In the genomic region with DNA sequence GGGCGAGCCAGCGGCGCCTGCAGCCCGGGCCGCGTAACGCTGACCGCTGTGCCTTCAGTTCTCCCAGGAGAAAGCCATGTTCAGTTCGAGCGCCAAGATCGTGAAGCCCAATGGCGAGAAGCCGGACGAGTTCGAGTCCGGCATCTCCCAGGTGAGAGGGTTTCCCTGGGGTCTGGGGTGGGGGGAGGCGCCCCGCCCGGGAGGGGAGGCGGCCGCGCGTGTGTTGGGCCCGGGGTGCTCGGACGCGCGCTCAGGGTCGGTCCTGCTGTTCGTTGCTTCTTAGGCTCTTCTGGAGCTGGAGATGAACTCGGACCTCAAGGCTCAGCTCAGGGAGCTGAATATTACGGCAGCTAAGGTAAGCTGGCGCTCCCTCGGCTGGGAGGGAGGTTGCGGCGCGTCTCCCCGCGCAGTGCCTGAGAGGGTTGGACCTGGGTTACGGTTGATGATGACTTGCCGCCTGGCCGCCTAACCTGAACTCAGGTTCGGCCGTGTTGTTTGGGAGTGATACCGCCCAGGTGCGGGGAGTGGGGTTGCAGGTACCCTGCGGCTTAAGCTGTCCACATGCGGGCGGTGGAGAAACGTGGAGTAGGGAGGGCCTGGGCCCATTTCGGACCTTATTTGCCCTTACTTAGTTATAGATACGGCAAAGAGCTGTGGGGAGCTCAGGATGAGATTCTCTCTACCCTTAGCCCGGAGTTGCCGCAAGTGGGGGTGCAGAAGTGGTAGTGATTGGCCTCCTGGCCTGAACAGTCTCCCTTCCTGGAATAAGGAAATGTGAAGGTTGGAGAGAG, we compare ENCODE assay signal across 8 cellular contexts. TPM values are rescaled to one million over a fixed set of nuclear protein-coding genes. Genes with fewer than 3 reads are reported as not detected.
DNase-seq lines count a peak whose midpoint lies in the region; ATAC-seq and TF ChIP-seq lines count a peak whose summit lies in the region.

No MANE protein-coding gene starts in this region.

- peaks cover 44 to 48% (median 46%) of the 10 kb centered on the region in 3 donors for H3K4me1 Mint-ChIP-seq in CD8-positive, alpha-beta memory T cell

- H3K9ac ChIP-seq in MM.1S (ENCODE audit: low read length) = peak overlapping the region; percentile 91

- H3K4me1 ChIP-seq in CD8-positive, alpha-beta memory T cell (ENCODE audit: insufficient read depth, low read length) = peaks cover 36% of the 10 kb centered on the region
- H3K4me1 ChIP-seq in MM.1S (ENCODE audit: low read length) (peaks cover 5% of the 10 kb centered on the region), cardiac muscle cell (ENCODE audit: low read depth) (peaks cover 18% of the 10 kb centered on the region)

- peaks cover 55% of the 10 kb centered on the region for H3K79me2 ChIP-seq in MM.1S (ENCODE audit: low read length)

- no peaks in the 10 kb centered on the region for H3K9me3 ChIP-seq in CD8-positive, alpha-beta memory T cell (ENCODE audit: low read length)
- H3K9me3 ChIP-seq in MM.1S (replicated peaks; ENCODE audit: insufficient read depth, low read length) = no peaks in the 10 kb centered on the region
- no peaks in the 10 kb centered on the region for H3K9me3 ChIP-seq in cardiac muscle cell (ENCODE audit: low read depth)

- peak overlapping the region; percentile 46; the same call in 1 of the 2 replicates for H2AFZ ChIP-seq in MM.1S (ENCODE audit: low read length)

- H3K4me2 ChIP-seq in MM.1S (ENCODE audit: low read depth, low read length) = peak overlapping the region; percentile 75

- H4K20me1 ChIP-seq in MM.1S (ENCODE audit: insufficient read depth, low read length) = peaks cover 16% of the 10 kb centered on the region

- H3K36me3 ChIP-seq in CD8-positive, alpha-beta memory T cell (ENCODE audit: insufficient read depth, low read length) = peaks cover 35% of the 10 kb centered on the region
- H3K36me3 ChIP-seq in MM.1S (replicated peaks; ENCODE audit: insufficient read depth, low read length) (peaks cover 30% of the 10 kb centered on the region), cardiac muscle cell (peaks cover 41% of the 10 kb centered on the region)

- H3K27ac Mint-ChIP-seq in CD8-positive, alpha-beta memory T cell = peak overlapping the region; percentile 96 to 99 (median 98)

- peak; percentile 26 to 60 (median 32) for DNase-seq in CD8-positive, alpha-beta memory T cell
- DNase-seq in MM.1S (peak; percentile 30), activated gamma-delta T cell treated with Interleukin-2 at 50 U/mL for 16 hours (peak; percentile 10), cardiac muscle cell (ENCODE audit: low read depth in 1 of 2, low spot score in 1 of 2) (peak; percentile 23 to 27), retinal pigment epithelial cell (ENCODE audit: low read depth) (no peak), NCI-H2196 treated with DMSO at 0.1 percent for 48 hours (lab: John Stamatoyannopoulos, UW; ENCODE audit: unreplicated experiment) (no peak), NCI-H187 treated with DMSO at 0.1 percent for 48 hours (lab: John Stamatoyannopoulos, UW) (no peak)

- TF ChIP-seq CTCF in MM.1S (IDR thresholded peaks at IDR 0.05; ENCODE audit: low read length) = no peak
- TF ChIP-seq CTCF in cardiac muscle cell (IDR thresholded peaks at IDR 0.05; ENCODE audit: low read depth, low read length) = no peak
- TF ChIP-seq CTCF in retinal pigment epithelial cell (conservative IDR thresholded peaks at IDR 0.05; ENCODE audit: low read depth, low read length) = no peak

- peak overlapping the region; percentile 76 for H3K4me3 ChIP-seq in CD8-positive, alpha-beta memory T cell (ENCODE audit: low read length)
- H3K4me3 ChIP-seq in MM.1S (ENCODE audit: low read length) (peak overlapping the region; percentile 98), cardiac muscle cell (peak overlapping the region; percentile 90), retinal pigment epithelial cell (ENCODE audit: low read length) (peak overlapping the region; percentile 98)

- CTCF ChIA-PET in CD8-positive, alpha-beta memory T cell (lab: Charles Lee) = interaction anchor here (1.0 to 5.0 kb wide), 3 partner anchors 9 to 76 kb away, joined by 5 to 25 read pairs (median 5); partner anchors contain the start of gene RNASEH1

- peak; percentile 25 for ATAC-seq in GM21737 (IDR thresholded peaks at IDR 0.05; ENCODE audit: unreplicated experiment)

- peak overlapping the region; percentile 90 to 98 (median 92) for H3K4me3 Mint-ChIP-seq in CD8-positive, alpha-beta memory T cell

- no peaks in the 10 kb centered on the region for H3K9me3 Mint-ChIP-seq in CD8-positive, alpha-beta memory T cell

- H3K9me2 ChIP-seq in MM.1S (replicated peaks; ENCODE audit: insufficient read depth, low read length) = no peaks in the 10 kb centered on the region

- H3K36me3 Mint-ChIP-seq in CD8-positive, alpha-beta memory T cell = peaks cover 13 to 53% (median 13%) of the 10 kb centered on the region in 3 donors

- POLR2A ChIA-PET in CD8-positive, alpha-beta memory T cell (lab: Charles Lee) = interaction anchor here (0.5 to 3.3 kb wide), 5 partner anchors 13 to 76 kb away, joined by 4 to 24 read pairs (median 6); partner anchors contain the start of genes ADI1 and RNASEH1

- no peaks in the 10 kb centered on the region for H3K27me3 ChIP-seq in CD8-positive, alpha-beta memory T cell (ENCODE audit: insufficient read depth, low read length, poor library complexity, severe bottlenecking)
- H3K27me3 ChIP-seq in MM.1S (replicated peaks; ENCODE audit: insufficient read depth, low read length) (no peaks in the 10 kb centered on the region), cardiac muscle cell (no peaks in the 10 kb centered on the region)

- peak overlapping the region; percentile 85 for H3K27ac ChIP-seq in CD8-positive, alpha-beta memory T cell (ENCODE audit: low read depth, low read length)
- H3K27ac ChIP-seq in MM.1S (ENCODE audit: low read length) (peak overlapping the region; percentile 69; the same call in 1 of the 2 replicates), cardiac muscle cell (peak overlapping the region; percentile 99)

- 0 out of 2 replicates have a peak, but pooled peaks cover 10% of the 10 kb centered on the region for H3F3A ChIP-seq in MM.1S (ENCODE audit: insufficient read depth, low read length)

- H3K27me3 Mint-ChIP-seq in CD8-positive, alpha-beta memory T cell = peaks cover 0 to 2% of the 10 kb centered on the region in 2 donors

RNA-seq across cellular contexts. Expression of gene RPS7, which starts 0.7 kb away (rescaled TPM):
- total RNA-seq in CD8-positive, alpha-beta memory T cell = 1,000 to 10,000 TPM; 1,423 to 1,459 TPM
- 1,173 TPM for polyA plus RNA-seq in CD8-positive, alpha-beta memory T cell
- 2,923 and 3,227 TPM in 2 replicates for total RNA-seq in cardiac muscle cell
- polyA plus RNA-seq in cardiac muscle cell = 487 and 521 TPM in 2 replicates

RNA-seq across cellular contexts. Expression of gene RNASEH1, which starts 17.6 kb away (rescaled TPM):
- 10 to 100 TPM; 36.5 to 38.1 TPM for total RNA-seq in CD8-positive, alpha-beta memory T cell
- polyA plus RNA-seq in CD8-positive, alpha-beta memory T cell = 34.4 TPM
- 24.3 and 24.5 TPM in 2 replicates for total RNA-seq in cardiac muscle cell
- 34.9 and 41.5 TPM in 2 replicates for polyA plus RNA-seq in cardiac muscle cell

RNA-seq across cellular contexts. Expression of gene COLEC11, which starts 19.2 kb away (rescaled TPM):
- total RNA-seq in CD8-positive, alpha-beta memory T cell = under 1 TPM; 0.24 to 0.29 TPM
- not detected for polyA plus RNA-seq in CD8-positive, alpha-beta memory T cell
- total RNA-seq in cardiac muscle cell = 4.7 and 5.4 TPM in 2 replicates
- 5.1 and 5.8 TPM in 2 replicates for polyA plus RNA-seq in cardiac muscle cell

RNA-seq across cellular contexts. Expression of gene ADI1, which starts 56.4 kb away (rescaled TPM):
- total RNA-seq in CD8-positive, alpha-beta memory T cell = 10 to 100 TPM; 33.0 to 35.3 TPM
- 24.1 TPM for polyA plus RNA-seq in CD8-positive, alpha-beta memory T cell
- 15.3 and 26.5 TPM in 2 replicates for total RNA-seq in cardiac muscle cell
- 30.3 and 65.9 TPM in 2 replicates for polyA plus RNA-seq in cardiac muscle cell

Comparison
In these comparisons a context has a peak if more than half of its experiments do, and no peak if none do; other contexts are left out.
1. DNase-seq: peak in CD8-positive, alpha-beta memory T cell (5 of 5), MM.1S (single experiment), activated gamma-delta T cell treated with Interleukin-2 at 50 U/mL for 16 hours (single experiment) and cardiac muscle cell (2 of 2); none in retinal pigment epithelial cell (single experiment), NCI-H2196 treated with DMSO at 0.1 percent for 48 hours (single experiment) and NCI-H187 treated with DMSO at 0.1 percent for 48 hours (single experiment).
2. Peak in every context shown above with its lines, with median percentiles within 50 percentile points of each other: H3K27ac ChIP-seq and H3K4me3 ChIP-seq.